ENCODE assay signal across 30 cellular contexts in the genomic region with DNA sequence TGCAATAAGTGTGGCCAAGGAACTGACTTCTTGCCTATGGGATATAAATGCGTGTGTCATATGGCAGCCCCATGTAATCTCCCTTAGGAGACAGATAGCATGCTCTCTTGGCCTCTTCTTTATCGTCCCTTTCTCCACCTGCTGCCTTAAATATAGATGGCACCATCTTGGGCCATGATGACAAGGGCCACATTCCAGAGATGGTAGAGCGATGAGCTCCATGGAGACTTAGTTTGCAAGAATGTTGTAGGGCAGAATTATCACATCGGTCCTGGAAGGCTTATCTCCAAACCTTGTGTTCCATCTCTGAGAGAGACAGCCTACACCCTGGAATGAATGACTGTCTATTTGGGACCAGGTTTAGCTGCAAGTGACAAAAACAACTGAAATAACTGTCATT.
"Had no signal": no experiment of that assay in that cellular context is flagged by ENCODE, and none has a peak within 500 bp of the region (broad histone marks: within the 10 kb centered on the region; RNA-seq: fewer than 3 reads in every experiment).

No MANE protein-coding gene starts in this region.

- DNase-seq: activated CD4-positive, alpha-beta T cell treated with anti-CD3 and anti-CD28 coated beads for 36 hours; activated CD4-positive, alpha-beta T cell treated with anti-CD3 and anti-CD28 coated beads, Interleukin-2, amount 10 ng/mL, durations not matched to agents 7 days and 5 days; activated CD4-positive, alpha-beta T cell treated with anti-CD3 and anti-CD28 coated beads, Interleukin-2, amount 50 U/mL, for 48 hours; activated CD8-positive, alpha-beta T cell treated with anti-CD3 and anti-CD28 coated beads, Interleukin-2, amount 10 ng/mL, durations not matched to agents 7 days and 5 days; activated gamma-delta T cell; activated naive CD4-positive, alpha-beta T cell treated with Interleukin-2 at 50 U/mL for 16 hours; activated T-cell treated with anti-CD3 and anti-CD28 coated beads, Interleukin-2, amount 50 U/mL, for 24 hours; adrenal gland; body of pancreas; Karpas-422; KBM-7; NCI-H1105; NCI-H1436; NCI-H1694; NCI-H2029; NCI-H446 treated with DMSO at 0.1 percent for 48 hours; NCI-H524; NCI-H69; SHP77; SJCRH30 had no signal

- H3K36me3 Mint-ChIP-seq: activated naive CD4-positive, alpha-beta T cell treated with anti-CD3 and anti-CD28 coated beads, Interleukin-2, amount 50 U/mL, for 24 hours; IgD-negative memory B cell; WTC11 had no signal

- H3K36me3 ChIP-seq: adrenal gland, breast epithelium, SJCRH30 had no signal

- H3K9me3 ChIP-seq: adrenal gland, body of pancreas, SJCRH30 had no signal

- H3K27me3 Mint-ChIP-seq: activated CD4-positive, alpha-beta T cell treated with anti-CD3 and anti-CD28 coated beads for 36 hours; activated CD4-positive, alpha-beta T cell treated with anti-CD3 and anti-CD28 coated beads, Interleukin-2, amount 10 ng/mL, durations not matched to agents 7 days and 5 days; activated T-cell treated with anti-CD3 and anti-CD28 coated beads, Interleukin-2, amount 50 U/mL, for 24 hours had no signal

- ATAC-seq: activated CD4-positive, alpha-beta T cell treated with anti-CD3 and anti-CD28 coated beads for 36 hours; activated CD4-positive, CD25-positive, alpha-beta regulatory T cell treated with anti-CD3 and anti-CD28 coated beads, Interleukin-2, amount 50 U/mL, for 24 hours; activated CD8-positive, alpha-beta T cell treated with anti-CD3 and anti-CD28 coated beads, Interleukin-2, amount 10 ng/mL, durations not matched to agents 7 days and 5 days; body of pancreas; Panc1; WTC11 had no signal

- H3K4me1 Mint-ChIP-seq: activated CD4-positive, alpha-beta T cell treated with anti-CD3 and anti-CD28 coated beads for 36 hours; activated CD4-positive, alpha-beta T cell treated with anti-CD3 and anti-CD28 coated beads, Interleukin-2, amount 10 ng/mL, durations not matched to agents 7 days and 5 days; activated naive CD4-positive, alpha-beta T cell treated with anti-CD3 and anti-CD28 coated beads, Interleukin-2, amount 50 U/mL, for 24 hours; WTC11 had no signal

- H3K4me3 ChIP-seq: adrenal gland, body of pancreas, breast epithelium, SJCRH30, SK-N-MC had no signal

- H3K27me3 ChIP-seq: adrenal gland, body of pancreas, breast epithelium, SJCRH30 had no signal

- H3K9me3 Mint-ChIP-seq: activated CD4-positive, alpha-beta T cell treated with anti-CD3 and anti-CD28 coated beads, Interleukin-2, amount 10 ng/mL, durations not matched to agents 7 days and 5 days; activated naive CD4-positive, alpha-beta T cell treated with anti-CD3 and anti-CD28 coated beads, Interleukin-2, amount 50 U/mL, for 24 hours; activated T-cell treated with anti-CD3 and anti-CD28 coated beads, Interleukin-2, amount 50 U/mL, for 24 hours; activated T-helper 2 cell treated with anti-CD3 and anti-CD28 coated beads, Interferon-gamma antibody, Interleukin-2, Interleukin-4, amounts not matched to agents 10 μg/mL and 5 μg/mL and 100 μg/mL, durations not matched to agents 14 hours and 24 hours and 36 hours; IgD-negative memory B cell; T-helper 2 cell treated with Interferon-gamma antibody and Interleukin-4, amounts not matched to agents 5 μg/mL and 100 μg/mL, for 36 hours; WTC11 had no signal

- H3K27ac Mint-ChIP-seq: activated CD4-positive, alpha-beta T cell treated with anti-CD3 and anti-CD28 coated beads for 36 hours; activated CD4-positive, alpha-beta T cell treated with anti-CD3 and anti-CD28 coated beads, Interleukin-2, amount 10 ng/mL, durations not matched to agents 7 days and 5 days; activated CD8-positive, alpha-beta T cell treated with anti-CD3 and anti-CD28 coated beads, Interleukin-2, amount 10 ng/mL, durations not matched to agents 7 days and 5 days; activated naive CD4-positive, alpha-beta T cell treated with anti-CD3 and anti-CD28 coated beads, Interleukin-2, amount 50 U/mL, for 24 hours; activated T-cell treated with anti-CD3 and anti-CD28 coated beads, Interleukin-2, amount 50 U/mL, for 24 hours; activated T-helper 2 cell treated with anti-CD3 and anti-CD28 coated beads, Interferon-gamma antibody, Interleukin-2, Interleukin-4, amounts not matched to agents 10 μg/mL and 5 μg/mL and 100 μg/mL, durations not matched to agents 14 hours and 24 hours and 36 hours; IgD-negative memory B cell; T-helper 1 cell treated with Interleukin-12 subunit alpha and Interleukin-12 subunit beta and Interleukin-4 antibody, amounts not matched to agents 30 μg/mL and 1 μg/mL, for 36 hours; T-helper 2 cell treated with Interferon-gamma antibody and Interleukin-4, amounts not matched to agents 5 μg/mL and 100 μg/mL, for 36 hours; WTC11 had no signal

- H3K4me3 Mint-ChIP-seq: activated CD4-positive, alpha-beta T cell treated with anti-CD3 and anti-CD28 coated beads for 36 hours; activated CD4-positive, alpha-beta T cell treated with anti-CD3 and anti-CD28 coated beads, Interleukin-2, amount 10 ng/mL, durations not matched to agents 7 days and 5 days; activated CD8-positive, alpha-beta T cell treated with anti-CD3 and anti-CD28 coated beads, Interleukin-2, amount 10 ng/mL, durations not matched to agents 7 days and 5 days; activated naive CD4-positive, alpha-beta T cell treated with anti-CD3 and anti-CD28 coated beads, Interleukin-2, amount 50 U/mL, for 24 hours; activated T-cell treated with anti-CD3 and anti-CD28 coated beads, Interleukin-2, amount 50 U/mL, for 24 hours; IgD-negative memory B cell; T-helper 1 cell treated with Interleukin-12 subunit alpha and Interleukin-12 subunit beta and Interleukin-4 antibody, amounts not matched to agents 30 μg/mL and 1 μg/mL, for 36 hours; T-helper 2 cell treated with Interferon-gamma antibody and Interleukin-4, amounts not matched to agents 5 μg/mL and 100 μg/mL, for 36 hours; WTC11 had no signal

- H3K27ac ChIP-seq: adrenal gland, body of pancreas, SJCRH30, SK-N-MC had no signal

- H3K4me1 ChIP-seq: adrenal gland, body of pancreas, breast epithelium, SJCRH30 had no signal
